ENCODE assay signal across 1 cellular context in genomic region chr15:66715736-66716667, GRCh38.
TF ChIP-seq lines count a peak whose summit lies in the region.

No MANE protein-coding gene starts in this region.

TF ChIP-seq in GM23338, 12 proteins besides CTCF, POLR2A, EP300 and RAD21 (continued from another document):
- TF ChIP-seq ZNF462 (CRISPR knock-in tag; IDR thresholded peaks at IDR 0.05) (no peak), JUNB (IDR thresholded peaks at IDR 0.05; ENCODE audit: unreplicated experiment) (no peak), NANOG (IDR thresholded peaks at IDR 0.05; ENCODE audit: borderline replicate concordance) (no peak), POLR2AphosphoS5 (IDR thresholded peaks at IDR 0.05; ENCODE audit: low read depth) (no peak), STAT1 (IDR thresholded peaks at IDR 0.05; ENCODE audit: unreplicated experiment) (no peak)
TF ChIP-seq in GM23338: peak in this region for 0.
